In genomic region chr2:99598435-99598834, GRCh38 we compare ENCODE assay signal across 17 cellular contexts.
DNase-seq lines count a peak whose midpoint lies in the region; ATAC-seq and TF ChIP-seq lines count a peak whose summit lies in the region.
"Had no signal": no experiment of that assay in that cellular context is flagged by ENCODE, and none has a peak within 500 bp of the region (broad histone marks: within the 10 kb centered on the region; RNA-seq: fewer than 3 reads in every experiment).

No MANE protein-coding gene starts in this region.

- TF ChIP-seq CTCF in DND-41 (IDR thresholded peaks at IDR 0.05; ENCODE audit: borderline replicate concordance, extremely low read depth, low read length, poor library complexity, severe bottlenecking) (no peak), WTC11 (IDR thresholded peaks at IDR 0.05) (no peak), endothelial cell (IDR thresholded peaks at IDR 0.05; ENCODE audit: unreplicated experiment) (no peak)

- H3K79me2 ChIP-seq in DND-41 (ENCODE audit: insufficient read depth, low read length), result no peaks in the 10 kb centered on the region

- H3K4me3 ChIP-seq in DND-41 (ENCODE audit: low read depth in 1 of 2, low read length in 2 of 2), result no peak overlapping the region

- no peaks in the 10 kb centered on the region for H3K27me3 ChIP-seq in DND-41 (ENCODE audit: insufficient read depth, low read length, poor library complexity)
- H3K27me3 ChIP-seq: BE2C had no signal

- H3K27ac ChIP-seq in DND-41 (ENCODE audit: low read length), result no peak overlapping the region

- CTCF ChIA-PET in WTC11 (lab: Charles Lee), result interaction anchor here (1.2 to 3.4 kb wide), 6 partner anchors 10 to 662 kb away, joined by 3 to 15 read pairs (median 5); no protein-coding TSS in a partner anchor

- H2AFZ ChIP-seq in DND-41 (ENCODE audit: low read depth, low read length), result no peak overlapping the region

- H3K36me3 Mint-ChIP-seq in WTC11 (no peaks in the 10 kb centered on the region), endothelial cell (ENCODE audit: low read depth, unreplicated experiment) (peaks cover 4% of the 10 kb centered on the region)

- H3K9me3 Mint-ChIP-seq in WTC11, result no peaks in the 10 kb centered on the region
- no peaks in the 10 kb centered on the region for H3K9me3 Mint-ChIP-seq in endothelial cell (ENCODE audit: unreplicated experiment)
- H3K9me3 Mint-ChIP-seq: CD4-positive, alpha-beta T cell had no signal

- peaks cover 5% of the 10 kb centered on the region; the same call in 1 of the 2 replicates for H3K36me3 ChIP-seq in DND-41 (ENCODE audit: insufficient read depth, low read length)
- H3K36me3 ChIP-seq: BE2C had no signal

- no peak overlapping the region for H3K9ac ChIP-seq in DND-41 (ENCODE audit: low read depth, low read length)

- no peaks in the 10 kb centered on the region for H3K9me3 ChIP-seq in DND-41 (ENCODE audit: insufficient read depth, low read length, severe bottlenecking)
- H3K9me3 ChIP-seq: BE2C had no signal

- DNase-seq in DND-41, result no peak
- peak; percentile 43 for DNase-seq in WTC11 (ENCODE audit: low spot score)
- DNase-seq in left kidney (ENCODE audit: low read depth, low spot score), result peak; percentile 81
- peak; percentile 65 for DNase-seq in putamen (ENCODE audit: low spot score)
- DNase-seq in endothelial cell (ENCODE audit: low spot score), result no peak
- DNase-seq in A172 (ENCODE audit: low spot score), result no peak
- DNase-seq: BE2C; Calu3; CD4-positive, alpha-beta T cell; DMS53; KG1; NCI-H1436; NCI-H2029; NCI-H510A; NCI-H82 had no signal

- H3K27ac Mint-ChIP-seq in WTC11 (no peak overlapping the region), endothelial cell (ENCODE audit: unreplicated experiment) (no peak overlapping the region)
- H3K27ac Mint-ChIP-seq: CD4-positive, alpha-beta T cell had no signal

- 0 out of 2 replicates have a peak, but pooled peaks cover 6% of the 10 kb centered on the region for H3K4me1 Mint-ChIP-seq in WTC11
- H3K4me1 Mint-ChIP-seq in endothelial cell (ENCODE audit: unreplicated experiment), result no peaks in the 10 kb centered on the region

- no peaks in the 10 kb centered on the region for H4K20me1 ChIP-seq in DND-41 (ENCODE audit: insufficient read depth, low read length)

- no peak overlapping the region for H3K4me2 ChIP-seq in DND-41 (ENCODE audit: insufficient read depth, low read length)

- H3K4me3 Mint-ChIP-seq in WTC11 (no peak overlapping the region), endothelial cell (ENCODE audit: unreplicated experiment) (no peak overlapping the region)
- H3K4me3 Mint-ChIP-seq: CD4-positive, alpha-beta T cell had no signal

- H3K4me1 ChIP-seq in DND-41 (ENCODE audit: insufficient read depth, low read length), result no peaks in the 10 kb centered on the region
- H3K4me1 ChIP-seq: BE2C had no signal

- H3K27me3 Mint-ChIP-seq in WTC11 (ENCODE audit: low read depth), result no peaks in the 10 kb centered on the region
- no peaks in the 10 kb centered on the region for H3K27me3 Mint-ChIP-seq in endothelial cell (ENCODE audit: unreplicated experiment)
- H3K27me3 Mint-ChIP-seq: CD4-positive, alpha-beta T cell had no signal

- ATAC-seq in DND-41 (ENCODE audit: insufficient read depth, low read depth) (0 out of 3 replicates have a peak, but pooled peaks have one; percentile 14), WTC11 (peak; percentile 88), HG02588 (IDR thresholded peaks at IDR 0.05; ENCODE audit: unreplicated experiment) (no peak)
- ATAC-seq: HCT116 had no signal

- POLR2A ChIA-PET in WTC11 (lab: Charles Lee), result no interaction called here

TF ChIP-seq in WTC11, 78 proteins besides CTCF, POLR2A, EP300 and RAD21:
- TF ChIP-seq ZNF219 (CRISPR knock-in tag; IDR thresholded peaks at IDR 0.05; ENCODE audit: borderline replicate concordance) (no peak), ZNF532 (CRISPR knock-in tag; IDR thresholded peaks at IDR 0.05; ENCODE audit: borderline replicate concordance) (no peak), ESRRA (CRISPR knock-in tag; IDR thresholded peaks at IDR 0.05; ENCODE audit: borderline replicate concordance) (no peak)
- TF ChIP-seq, protein P1, sequence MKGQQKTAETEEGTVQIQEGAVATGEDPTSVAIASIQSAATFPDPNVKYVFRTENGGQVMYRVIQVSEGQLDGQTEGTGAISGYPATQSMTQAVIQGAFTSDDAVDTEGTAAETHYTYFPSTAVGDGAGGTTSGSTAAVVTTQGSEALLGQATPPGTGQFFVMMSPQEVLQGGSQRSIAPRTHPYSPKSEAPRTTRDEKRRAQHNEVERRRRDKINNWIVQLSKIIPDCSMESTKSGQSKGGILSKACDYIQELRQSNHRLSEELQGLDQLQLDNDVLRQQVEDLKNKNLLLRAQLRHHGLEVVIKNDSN (CRISPR knock-in tag; IDR thresholded peaks at IDR 0.05), result no peak

Comparison
In these comparisons a context has a peak if more than half of its experiments do, and no peak if none do; other contexts are left out.
1. DNase-seq: peak in WTC11 (single experiment), left kidney (single experiment) and putamen (single experiment); none in DND-41 (single experiment), endothelial cell (single experiment) and A172 (single experiment).